Comparison of ENCODE assay signal across 14 cellular contexts in genomic region chr20:63934271-63935068, GRCh38. TPM values are rescaled to one million over a fixed set of nuclear protein-coding genes. Genes with fewer than 3 reads are reported as not detected.
DNase-seq lines count a peak whose midpoint lies in the region; ATAC-seq and TF ChIP-seq lines count a peak whose summit lies in the region.
"Had no signal": no experiment of that assay in that cellular context is flagged by ENCODE, and none has a peak within 500 bp of the region (broad histone marks: within the 10 kb centered on the region; RNA-seq: fewer than 3 reads in every experiment).

No MANE protein-coding gene starts in this region.

- no peaks in the 10 kb centered on the region for H3K27me3 Mint-ChIP-seq in activated CD8-positive, alpha-beta T cell treated with anti-CD3 and anti-CD28 coated beads for 36 hours
- no peaks in the 10 kb centered on the region for H3K27me3 Mint-ChIP-seq in activated CD8-positive, alpha-beta T cell treated with anti-CD3 and anti-CD28 coated beads, Interleukin-2, amount 10 ng/mL, durations not matched to agents 7 days and 5 days (ENCODE audit: low read depth)
- H3K27me3 Mint-ChIP-seq in T-helper 17 cell (no peaks in the 10 kb centered on the region), glutamatergic neuron (ENCODE audit: unreplicated experiment) (peaks cover 7% of the 10 kb centered on the region)
- H3K27me3 Mint-ChIP-seq: natural killer cell treated with Interleukin-12 subunit alpha and Interleukin-12 subunit beta and Interleukin-15 and Interleukin-18, amount 100 ng/mL, for 72 hours had no signal

- POLR2A ChIA-PET in activated CD8-positive, alpha-beta T cell treated with anti-CD3 and anti-CD28 coated beads for 36 hours (lab: Charles Lee), result interaction anchor here (0.6 kb wide), 1 partner anchor 28 kb away, joined by 3 read pairs; no protein-coding TSS in a partner anchor
- POLR2A ChIA-PET in activated CD8-positive, alpha-beta T cell treated with anti-CD3 and anti-CD28 coated beads, Interleukin-2, amount 10 ng/mL, durations not matched to agents 7 days and 5 days (lab: Charles Lee), result interaction anchor here (1.0 kb wide), 1 partner anchor 413 kb away, joined by 3 read pairs; no protein-coding TSS in a partner anchor

- H3K36me3 Mint-ChIP-seq in activated CD8-positive, alpha-beta T cell treated with anti-CD3 and anti-CD28 coated beads for 36 hours (ENCODE audit: low read depth), result peaks cover 34% of the 10 kb centered on the region
- peaks cover 51% of the 10 kb centered on the region for H3K36me3 Mint-ChIP-seq in activated CD8-positive, alpha-beta T cell treated with anti-CD3 and anti-CD28 coated beads, Interleukin-2, amount 10 ng/mL, durations not matched to agents 7 days and 5 days (ENCODE audit: low read depth)
- H3K36me3 Mint-ChIP-seq in T-helper 17 cell (ENCODE audit: low read depth) (no peaks in the 10 kb centered on the region), glutamatergic neuron (ENCODE audit: unreplicated experiment) (peaks cover 4% of the 10 kb centered on the region)
- H3K36me3 Mint-ChIP-seq in stimulated activated effector memory CD8-positive, alpha-beta T cell treated with anti-CD3 and anti-CD28 coated beads, Interleukin-12 subunit alpha, Interleukin-12 subunit beta, amount 100 ng/mL, for 72 hours, result peaks cover 83% of the 10 kb centered on the region
- H3K36me3 Mint-ChIP-seq: natural killer cell treated with Interleukin-12 subunit alpha and Interleukin-12 subunit beta and Interleukin-15 and Interleukin-18, amount 100 ng/mL, for 72 hours had no signal

- H3K27ac Mint-ChIP-seq in activated CD8-positive, alpha-beta T cell treated with anti-CD3 and anti-CD28 coated beads for 36 hours, result no peak overlapping the region
- H3K27ac Mint-ChIP-seq in activated CD8-positive, alpha-beta T cell treated with anti-CD3 and anti-CD28 coated beads, Interleukin-2, amount 10 ng/mL, durations not matched to agents 7 days and 5 days, result no peak overlapping the region
- H3K27ac Mint-ChIP-seq in T-helper 17 cell, result peak overlapping the region; percentile 39
- H3K27ac Mint-ChIP-seq in glutamatergic neuron (ENCODE audit: unreplicated experiment), result no peak overlapping the region
- peak overlapping the region; percentile 37 for H3K27ac Mint-ChIP-seq in stimulated activated effector memory CD8-positive, alpha-beta T cell treated with anti-CD3 and anti-CD28 coated beads, Interleukin-12 subunit alpha, Interleukin-12 subunit beta, amount 100 ng/mL, for 72 hours
- H3K27ac Mint-ChIP-seq: natural killer cell treated with Interleukin-12 subunit alpha and Interleukin-12 subunit beta and Interleukin-15 and Interleukin-18, amount 100 ng/mL, for 72 hours had no signal

- DNase-seq in activated CD8-positive, alpha-beta T cell treated with anti-CD3 and anti-CD28 coated beads for 36 hours, result no peak
- no peak for DNase-seq in activated CD8-positive, alpha-beta T cell treated with anti-CD3 and anti-CD28 coated beads, Interleukin-2, amount 10 ng/mL, durations not matched to agents 7 days and 5 days
- no peak for DNase-seq in T-helper 17 cell
- DNase-seq in glutamatergic neuron, result peak; percentile 72
- DNase-seq in stimulated activated effector memory CD8-positive, alpha-beta T cell treated with anti-CD3 and anti-CD28 coated beads, Interleukin-12 subunit alpha, Interleukin-12 subunit beta, amount 100 ng/mL, for 72 hours (ENCODE audit: low spot score in 2 of 2), result no peak
- DNase-seq in NCI-H510A treated with DMSO at 0.1 percent for 48 hours (lab: John Stamatoyannopoulos, UW), result no peak
- DNase-seq: activated T-cell treated with anti-CD3 and anti-CD28 coated beads for 4 hours; NCI-H446; stimulated activated CD4-positive, alpha-beta T cell treated with anti-CD3 and anti-CD28 coated beads, Interleukin-4, amount 100 ng/mL, for 24 hours; T-helper 1 cell; tibial artery had no signal

- H3K4me1 Mint-ChIP-seq in activated CD8-positive, alpha-beta T cell treated with anti-CD3 and anti-CD28 coated beads for 36 hours (ENCODE audit: low read depth), result no peaks in the 10 kb centered on the region
- no peaks in the 10 kb centered on the region for H3K4me1 Mint-ChIP-seq in activated CD8-positive, alpha-beta T cell treated with anti-CD3 and anti-CD28 coated beads, Interleukin-2, amount 10 ng/mL, durations not matched to agents 7 days and 5 days (ENCODE audit: low read depth)
- peaks cover 12% of the 10 kb centered on the region for H3K4me1 Mint-ChIP-seq in T-helper 17 cell
- peaks cover 3% of the 10 kb centered on the region for H3K4me1 Mint-ChIP-seq in glutamatergic neuron (ENCODE audit: low read depth, unreplicated experiment)
- peaks cover 7% of the 10 kb centered on the region for H3K4me1 Mint-ChIP-seq in stimulated activated effector memory CD8-positive, alpha-beta T cell treated with anti-CD3 and anti-CD28 coated beads, Interleukin-12 subunit alpha, Interleukin-12 subunit beta, amount 100 ng/mL, for 72 hours

- peak; percentile 35 for TF ChIP-seq CTCF in activated CD8-positive, alpha-beta T cell treated with anti-CD3 and anti-CD28 coated beads for 36 hours (IDR thresholded peaks at IDR 0.05)
- peak; percentile 70 for TF ChIP-seq CTCF in glutamatergic neuron (IDR thresholded peaks at IDR 0.05; ENCODE audit: partially characterized antibody, unreplicated experiment)

- H3K9me3 ChIP-seq in T-helper 17 cell (ENCODE audit: control insufficient read depth, low read length, poor library complexity, severe bottlenecking), result no peaks in the 10 kb centered on the region
- H3K9me3 ChIP-seq: tibial artery had no signal

- CTCF ChIA-PET in activated CD8-positive, alpha-beta T cell treated with anti-CD3 and anti-CD28 coated beads for 36 hours (lab: Charles Lee), result interaction anchor here (1.0 to 1.5 kb wide), 3 partner anchors 25 to 40 kb away, joined by 4 to 6 read pairs (median 5); no protein-coding TSS in a partner anchor
- CTCF ChIA-PET in activated CD8-positive, alpha-beta T cell treated with anti-CD3 and anti-CD28 coated beads, Interleukin-2, amount 10 ng/mL, durations not matched to agents 7 days and 5 days (lab: Charles Lee), result no interaction called here

- H3K9me3 Mint-ChIP-seq in activated CD8-positive, alpha-beta T cell treated with anti-CD3 and anti-CD28 coated beads for 36 hours, result no peaks in the 10 kb centered on the region
- no peaks in the 10 kb centered on the region for H3K9me3 Mint-ChIP-seq in activated CD8-positive, alpha-beta T cell treated with anti-CD3 and anti-CD28 coated beads, Interleukin-2, amount 10 ng/mL, durations not matched to agents 7 days and 5 days (ENCODE audit: insufficient read depth)
- peaks cover 8% of the 10 kb centered on the region for H3K9me3 Mint-ChIP-seq in glutamatergic neuron (ENCODE audit: unreplicated experiment)
- H3K9me3 Mint-ChIP-seq in stimulated activated effector memory CD8-positive, alpha-beta T cell treated with anti-CD3 and anti-CD28 coated beads, Interleukin-12 subunit alpha, Interleukin-12 subunit beta, amount 100 ng/mL, for 72 hours, result no peaks in the 10 kb centered on the region
- H3K9me3 Mint-ChIP-seq: natural killer cell treated with Interleukin-12 subunit alpha and Interleukin-12 subunit beta and Interleukin-15 and Interleukin-18, amount 100 ng/mL, for 72 hours had no signal

- intact Hi-C loops in activated CD8-positive, alpha-beta T cell treated with anti-CD3 and anti-CD28 coated beads for 36 hours (cut with micrococcal nuclease), result no loop called here

- ATAC-seq in activated CD8-positive, alpha-beta T cell treated with anti-CD3 and anti-CD28 coated beads for 36 hours, result no peak
- no peak for ATAC-seq in activated CD8-positive, alpha-beta T cell treated with anti-CD3 and anti-CD28 coated beads, Interleukin-2, amount 10 ng/mL, durations not matched to agents 7 days and 5 days
- ATAC-seq in T-helper 17 cell (no peak), GM21381 (IDR thresholded peaks at IDR 0.05; ENCODE audit: unreplicated experiment) (no peak), HG03442 (IDR thresholded peaks at IDR 0.05; ENCODE audit: unreplicated experiment) (no peak)
- no peak for ATAC-seq in stimulated activated effector memory CD8-positive, alpha-beta T cell treated with anti-CD3 and anti-CD28 coated beads, Interleukin-12 subunit alpha, Interleukin-12 subunit beta, amount 100 ng/mL, for 72 hours
- ATAC-seq: natural killer cell treated with Interleukin-12 subunit alpha and Interleukin-12 subunit beta and Interleukin-15 and Interleukin-18, amount 100 ng/mL, for 72 hours had no signal

- no peak overlapping the region for H3K4me3 Mint-ChIP-seq in activated CD8-positive, alpha-beta T cell treated with anti-CD3 and anti-CD28 coated beads for 36 hours
- no peak overlapping the region for H3K4me3 Mint-ChIP-seq in activated CD8-positive, alpha-beta T cell treated with anti-CD3 and anti-CD28 coated beads, Interleukin-2, amount 10 ng/mL, durations not matched to agents 7 days and 5 days
- H3K4me3 Mint-ChIP-seq in T-helper 17 cell (no peak overlapping the region), glutamatergic neuron (ENCODE audit: unreplicated experiment) (no peak overlapping the region)
- no peak overlapping the region for H3K4me3 Mint-ChIP-seq in stimulated activated effector memory CD8-positive, alpha-beta T cell treated with anti-CD3 and anti-CD28 coated beads, Interleukin-12 subunit alpha, Interleukin-12 subunit beta, amount 100 ng/mL, for 72 hours
- H3K4me3 Mint-ChIP-seq: natural killer cell treated with Interleukin-12 subunit alpha and Interleukin-12 subunit beta and Interleukin-15 and Interleukin-18, amount 100 ng/mL, for 72 hours had no signal

RNA-seq across cellular contexts. Expression of gene UCKL1, which starts 21.7 kb away (rescaled TPM):
- total RNA-seq in activated CD8-positive, alpha-beta T cell treated with anti-CD3 and anti-CD28 coated beads for 36 hours, result 10 to 100 TPM; 31.5 to 32.6 TPM
- total RNA-seq in activated CD8-positive, alpha-beta T cell treated with anti-CD3 and anti-CD28 coated beads, Interleukin-2, amount 10 ng/mL, durations not matched to agents 7 days and 5 days, result 10 to 100 TPM; 41.1 to 45.4 TPM
- total RNA-seq in T-helper 17 cell (10 to 100 TPM; 41.6 to 42.5 TPM), glutamatergic neuron (ENCODE audit: unreplicated experiment) (130 TPM)

RNA-seq across cellular contexts. Expression of gene ZNF512B, which starts 35.3 kb away (rescaled TPM):
- total RNA-seq in activated CD8-positive, alpha-beta T cell treated with anti-CD3 and anti-CD28 coated beads for 36 hours, result 1 to 10 TPM; 7.5 to 8.6 TPM
- total RNA-seq in activated CD8-positive, alpha-beta T cell treated with anti-CD3 and anti-CD28 coated beads, Interleukin-2, amount 10 ng/mL, durations not matched to agents 7 days and 5 days, result 10 to 100 TPM; 12.0 to 12.1 TPM
- total RNA-seq in T-helper 17 cell (10 to 100 TPM; 17.9 to 18.8 TPM), glutamatergic neuron (ENCODE audit: unreplicated experiment) (32.2 TPM)

RNA-seq across cellular contexts. Expression of gene DNAJC5, which starts 39.5 kb away (rescaled TPM):
- 10 to 100 TPM; 32.2 to 32.5 TPM for total RNA-seq in activated CD8-positive, alpha-beta T cell treated with anti-CD3 and anti-CD28 coated beads for 36 hours
- 10 to 100 TPM; 47.3 to 48.1 TPM for total RNA-seq in activated CD8-positive, alpha-beta T cell treated with anti-CD3 and anti-CD28 coated beads, Interleukin-2, amount 10 ng/mL, durations not matched to agents 7 days and 5 days
- total RNA-seq in T-helper 17 cell, result 10 to 100 TPM; 35.7 to 39.0 TPM
- total RNA-seq in glutamatergic neuron (ENCODE audit: unreplicated experiment), result 57.9 TPM

RNA-seq across cellular contexts. Expression of gene SAMD10, which starts 45.0 kb away (rescaled TPM):
- total RNA-seq in activated CD8-positive, alpha-beta T cell treated with anti-CD3 and anti-CD28 coated beads for 36 hours, result 10 to 100 TPM; 17.4 to 17.5 TPM
- total RNA-seq in activated CD8-positive, alpha-beta T cell treated with anti-CD3 and anti-CD28 coated beads, Interleukin-2, amount 10 ng/mL, durations not matched to agents 7 days and 5 days, result 10 to 100 TPM; 12.0 to 12.5 TPM
- total RNA-seq in T-helper 17 cell, result 10 to 100 TPM; 17.2 to 20.2 TPM
- 3.1 TPM for total RNA-seq in glutamatergic neuron (ENCODE audit: unreplicated experiment)

RNA-seq across cellular contexts. Expression of gene PRPF6, which starts 46.5 kb away (rescaled TPM):
- total RNA-seq in activated CD8-positive, alpha-beta T cell treated with anti-CD3 and anti-CD28 coated beads for 36 hours, result 10 to 100 TPM; 53.0 to 55.5 TPM
- total RNA-seq in activated CD8-positive, alpha-beta T cell treated with anti-CD3 and anti-CD28 coated beads, Interleukin-2, amount 10 ng/mL, durations not matched to agents 7 days and 5 days, result 10 to 100 TPM; 64.7 to 68.3 TPM
- total RNA-seq in T-helper 17 cell (10 to 100 TPM; 63.8 to 64.9 TPM), glutamatergic neuron (ENCODE audit: unreplicated experiment) (60.9 TPM)

Comparison
In these comparisons a context has a peak if more than half of its experiments do, and no peak if none do; other contexts are left out.
1. H3K27ac Mint-ChIP-seq: peak in T-helper 17 cell (single experiment) and stimulated activated effector memory CD8-positive, alpha-beta T cell treated with anti-CD3 and anti-CD28 coated beads, Interleukin-12 subunit alpha, Interleukin-12 subunit beta, amount 100 ng/mL, for 72 hours (single experiment); none in activated CD8-positive, alpha-beta T cell treated with anti-CD3 and anti-CD28 coated beads for 36 hours (single experiment), activated CD8-positive, alpha-beta T cell treated with anti-CD3 and anti-CD28 coated beads, Interleukin-2, amount 10 ng/mL, durations not matched to agents 7 days and 5 days (single experiment) and glutamatergic neuron (single experiment).